ENCODE assay signal across 11 cellular contexts in the genomic region with DNA sequence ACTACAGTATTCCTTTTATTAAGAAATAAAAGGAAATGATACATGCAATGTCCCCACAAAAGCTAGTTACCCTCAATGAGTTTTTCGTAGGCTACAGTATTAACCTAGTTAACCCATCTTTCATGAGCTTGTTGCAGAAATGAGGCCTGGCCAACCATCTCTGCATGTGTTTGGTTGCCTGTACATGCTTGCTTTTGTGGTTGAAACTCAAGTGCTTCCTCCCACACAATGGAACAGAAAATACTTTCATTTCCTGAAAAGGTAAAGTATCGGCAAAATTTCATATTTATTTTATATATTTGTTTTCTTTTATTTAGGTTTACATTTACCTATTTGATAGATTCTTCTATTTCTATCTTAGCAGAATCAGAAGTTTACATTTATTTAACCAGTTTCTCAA.
DNase-seq lines count a peak whose midpoint lies in the region; ATAC-seq, FAIRE-seq and TF ChIP-seq lines count a peak whose summit lies in the region.
"Had no signal": no experiment of that assay in that cellular context is flagged by ENCODE, and none has a peak within 500 bp of the region (broad histone marks: within the 10 kb centered on the region; RNA-seq: fewer than 3 reads in every experiment).

No MANE protein-coding gene starts in this region.

- DNase-seq in RPMI8226 (peak; percentile 9), H54 (ENCODE audit: insufficient read length, low spot score) (no peak), T-cell (no peak), NCI-H187 treated with DMSO at 0.1 percent for 48 hours (lab: John Stamatoyannopoulos, UW) (no peak)
- DNase-seq in activated naive CD4-positive, alpha-beta T cell treated with anti-CD3 and anti-CD28 coated beads, Interleukin-2, amount 50 U/mL, for 16 hours = no peak
- DNase-seq: naive thymus-derived CD4-positive, alpha-beta T cell; NCI-H2171 had no signal

- no peak overlapping the region for H3K4me3 Mint-ChIP-seq in T-cell
- H3K4me3 Mint-ChIP-seq: dendritic cell treated with granulocyte-macrophage colony-stimulating factor and Interleukin-4, amounts not matched to agents 40 ng/mL and 50 ng/mL, for 4 days; naive thymus-derived CD4-positive, alpha-beta T cell had no signal

- no peak for FAIRE-seq in H54 (lab: Jason Lieb, UNC)

- no peaks in the 10 kb centered on the region for H3K9me3 Mint-ChIP-seq in T-cell
- H3K9me3 Mint-ChIP-seq: dendritic cell treated with granulocyte-macrophage colony-stimulating factor and Interleukin-4, amounts not matched to agents 40 ng/mL and 50 ng/mL, for 4 days had no signal

- no peak overlapping the region for H3K27ac Mint-ChIP-seq in T-cell
- H3K27ac Mint-ChIP-seq: dendritic cell treated with granulocyte-macrophage colony-stimulating factor and Interleukin-4, amounts not matched to agents 40 ng/mL and 50 ng/mL, for 4 days; naive thymus-derived CD4-positive, alpha-beta T cell had no signal

- TF ChIP-seq POLR2A in H54 (IDR thresholded peaks at IDR 0.05; ENCODE audit: low read depth, low read length) = no peak

- CTCF ChIA-PET in T-cell (lab: Charles Lee) = no interaction called here

- peaks cover 1 to 8% of the 10 kb centered on the region in 2 donors for H3K27me3 Mint-ChIP-seq in T-cell

- no peaks in the 10 kb centered on the region for H3K4me1 Mint-ChIP-seq in T-cell
- H3K4me1 Mint-ChIP-seq: naive thymus-derived CD4-positive, alpha-beta T cell had no signal

- POLR2A ChIA-PET in T-cell (lab: Charles Lee) = no interaction called here

- H3K36me3 Mint-ChIP-seq in T-cell = no peaks in the 10 kb centered on the region
- H3K36me3 Mint-ChIP-seq: naive thymus-derived CD4-positive, alpha-beta T cell had no signal

- ATAC-seq in GM18861 (IDR thresholded peaks at IDR 0.05; ENCODE audit: unreplicated experiment) = peak; percentile 98
- ATAC-seq in GM21529 (IDR thresholded peaks at IDR 0.05; ENCODE audit: unreplicated experiment) = peak; percentile 99
- ATAC-seq in HG03159 (IDR thresholded peaks at IDR 0.05; ENCODE audit: unreplicated experiment) = peak; percentile 100
- no peak for ATAC-seq in T-cell (replicated peaks in 1 of 4)
- ATAC-seq: naive thymus-derived CD4-positive, alpha-beta T cell had no signal

Comparison
In these comparisons a context has a peak if more than half of its experiments do, and no peak if none do; other contexts are left out.
1. ATAC-seq: peak in GM18861 (single experiment), GM21529 (single experiment) and HG03159 (single experiment); none in T-cell (0 of 4).